In genomic region chr5:73158313-73158712, GRCh38 we compare ENCODE assay signal across 36 cellular contexts. TPM values are rescaled to one million over a fixed set of nuclear protein-coding genes. Genes with fewer than 3 reads are reported as not detected.
A peak's percentile ranks its signal among the peaks of the same experiment; 100 is the strongest.
DNase-seq lines count a peak whose midpoint lies in the region; ATAC-seq and TF ChIP-seq lines count a peak whose summit lies in the region.
"Had no signal": no experiment of that assay in that cellular context is flagged by ENCODE, and none has a peak within 500 bp of the region (broad histone marks: within the 10 kb centered on the region; RNA-seq: fewer than 3 reads in every experiment).

No MANE protein-coding gene starts in this region.

- ATAC-seq in natural killer cell treated with Interleukin-12 subunit alpha and Interleukin-12 subunit beta and Interleukin-15 and Interleukin-18, amount 100 ng/mL, for 72 hours, result no peak
- ATAC-seq: activated naive CD8-positive, alpha-beta T cell treated with anti-CD3 and anti-CD28 coated beads, Interleukin-2, amount 50 U/mL, for 24 hours; GM12878; stimulated activated naive CD8-positive, alpha-beta T cell treated with anti-CD3 and anti-CD28 coated beads, Interleukin-15, Interleukin-2, amounts not matched to agents 100 U/mL and 50 U/mL, for 24 hours had no signal

- H3K9me3 Mint-ChIP-seq in natural killer cell treated with Interleukin-12 subunit alpha and Interleukin-12 subunit beta and Interleukin-15 and Interleukin-18, amount 100 ng/mL, for 72 hours, result no peaks in the 10 kb centered on the region
- H3K9me3 Mint-ChIP-seq: activated B cell treated with CpG ODN at 0.5 μM for 24 hours; activated naive CD8-positive, alpha-beta T cell treated with anti-CD3 and anti-CD28 coated beads, Interleukin-2, amount 50 U/mL, for 24 hours; CD4-positive, alpha-beta T cell; neural crest cell had no signal

- H3K27ac Mint-ChIP-seq in natural killer cell treated with Interleukin-12 subunit alpha and Interleukin-12 subunit beta and Interleukin-15 and Interleukin-18, amount 100 ng/mL, for 72 hours, result no peak overlapping the region
- H3K27ac Mint-ChIP-seq: activated B cell treated with CpG ODN at 0.5 μM for 24 hours; activated naive CD8-positive, alpha-beta T cell treated with anti-CD3 and anti-CD28 coated beads, Interleukin-2, amount 50 U/mL, for 24 hours; CD4-positive, alpha-beta T cell had no signal

- H3K36me3 Mint-ChIP-seq in natural killer cell treated with Interleukin-12 subunit alpha and Interleukin-12 subunit beta and Interleukin-15 and Interleukin-18, amount 100 ng/mL, for 72 hours, result no peaks in the 10 kb centered on the region

- H3K4me3 Mint-ChIP-seq in natural killer cell treated with Interleukin-12 subunit alpha and Interleukin-12 subunit beta and Interleukin-15 and Interleukin-18, amount 100 ng/mL, for 72 hours, result no peak overlapping the region
- H3K4me3 Mint-ChIP-seq: activated B cell treated with CpG ODN at 0.5 μM for 24 hours; activated naive CD8-positive, alpha-beta T cell treated with anti-CD3 and anti-CD28 coated beads, Interleukin-2, amount 50 U/mL, for 24 hours; CD4-positive, alpha-beta T cell; neural crest cell had no signal

- TF ChIP-seq CTCF in BE2C (IDR thresholded peaks at IDR 0.05; ENCODE audit: low read depth, low read length) (no peak), epithelial cell of esophagus (IDR thresholded peaks at IDR 0.05; ENCODE audit: insufficient read depth, low read depth, low read length, missing control alignments) (no peak)

- peaks cover 7% of the 10 kb centered on the region for H3K27me3 ChIP-seq in BE2C
- H3K27me3 ChIP-seq: ovary had no signal

- no peaks in the 10 kb centered on the region for H3K36me3 ChIP-seq in BE2C
- H3K36me3 ChIP-seq: ovary had no signal

- peaks cover 7% of the 10 kb centered on the region; the same call in 1 of the 2 replicates for H3K4me1 ChIP-seq in BE2C

- peaks cover 31 to 42% of the 10 kb centered on the region in 2 donors for H3K27me3 Mint-ChIP-seq in natural killer cell treated with Interleukin-12 subunit alpha and Interleukin-12 subunit beta and Interleukin-15 and Interleukin-18, amount 100 ng/mL, for 72 hours

- H3K4me3 ChIP-seq in BE2C (ENCODE audit: low read depth, low read length), result no peak overlapping the region
- H3K4me3 ChIP-seq in epithelial cell of esophagus (ENCODE audit: low read length), result no peak overlapping the region
- H3K4me3 ChIP-seq: GM12878, ovary, smooth muscle cell had no signal

- DNase-seq in BE2C, result peak; percentile 34
- peak; percentile 31 to 61 for DNase-seq in NCI-H187 (lab: John Stamatoyannopoulos, UW)
- DNase-seq in epithelial cell of esophagus (ENCODE audit: low read depth), result peak; percentile 56
- peak; percentile 93 for DNase-seq in left kidney (ENCODE audit: low read depth, low spot score)
- DNase-seq in natural killer cell treated with Interleukin-12 subunit alpha and Interleukin-12 subunit beta and Interleukin-15 and Interleukin-18, amount 100 ng/mL, for 72 hours (ENCODE audit: low spot score), result no peak
- no peak for DNase-seq in DMS 273 (lab: John Stamatoyannopoulos, UW; ENCODE audit: unreplicated experiment)
- DNase-seq in HT-29 (ENCODE audit: low spot score), result no peak
- DNase-seq: activated B cell treated with CpG ODN at 0.5 μM for 24 hours; activated CD4-positive, alpha-beta T cell treated with anti-CD3 and anti-CD28 coated beads, Interleukin-2, amount 50 U/mL, for 48 hours; activated naive CD4-positive, alpha-beta T cell; activated naive CD8-positive, alpha-beta T cell treated with anti-CD3 and anti-CD28 coated beads, Interleukin-2, amount 50 U/mL, for 24 hours; AML-193; CD4-positive, alpha-beta T cell; central memory CD4-positive, alpha-beta T cell; cortex of kidney; DMS 273 treated with DMSO at 0.1 percent for 48 hours; effector memory CD4-positive, alpha-beta T cell; erythroblast; head of caudate nucleus; NCI-H1092 treated with DMSO at 0.1 percent for 48 hours; NCI-H1930; NCI-H226; ovary; PC-3; retina; stimulated activated naive CD8-positive, alpha-beta T cell treated with anti-CD3 and anti-CD28 coated beads, Interleukin-15, Interleukin-2, amounts not matched to agents 100 U/mL and 50 U/mL, for 24 hours; T-helper 1 cell had no signal

- no peaks in the 10 kb centered on the region for H3K9me3 ChIP-seq in BE2C
- H3K9me3 ChIP-seq: ovary had no signal

- peaks cover 20 to 21% of the 10 kb centered on the region in 2 donors for H3K4me1 Mint-ChIP-seq in natural killer cell treated with Interleukin-12 subunit alpha and Interleukin-12 subunit beta and Interleukin-15 and Interleukin-18, amount 100 ng/mL, for 72 hours (ENCODE audit: low read depth in 2 of 2)
- H3K4me1 Mint-ChIP-seq: neural crest cell had no signal

RNA-seq across cellular contexts. Expression of gene TMEM174, which starts 14.7 kb away (rescaled TPM):
- not detected for polyA plus RNA-seq in BE2C (2012; ENCODE audit: insufficient read depth, insufficient read length, low read depth)
- not detected for total RNA-seq in natural killer cell treated with Interleukin-12 subunit alpha and Interleukin-12 subunit beta and Interleukin-15 and Interleukin-18, amount 100 ng/mL, for 72 hours
- total RNA-seq in HT-29 (2014; rRNA removed; shearing (Covaris generic)), result not detected in 2 replicates
- total RNA-seq: A673; activated B cell treated with CpG ODN at 0.5 μM for 24 hours; CD4-positive, alpha-beta T cell; fibroblast of villous mesenchyme; GM12878; H4; lung microvascular endothelial cell; neural crest cell; ovary; PC-3; smooth muscle cell; temporal lobe; urinary bladder had no signal
- polyA plus RNA-seq: GM12878, ovary, smooth muscle cell, urinary bladder had no signal

RNA-seq across cellular contexts. Expression of gene TMEM171, which starts 37.9 kb away (rescaled TPM):
- polyA plus RNA-seq in BE2C (2012; ENCODE audit: insufficient read depth, insufficient read length, low read depth), result not detected
- 1 to 10 TPM in 1 of 2 donors, under 1 TPM in 1; 0.62 to 1.4 TPM for total RNA-seq in natural killer cell treated with Interleukin-12 subunit alpha and Interleukin-12 subunit beta and Interleukin-15 and Interleukin-18, amount 100 ng/mL, for 72 hours
- not detected in 2 replicates for total RNA-seq in HT-29 (2014; rRNA removed; shearing (Covaris generic))
- total RNA-seq: activated B cell treated with CpG ODN at 0.5 μM for 24 hours; CD4-positive, alpha-beta T cell; GM12878; neural crest cell; ovary; smooth muscle cell; urinary bladder had no signal
- polyA plus RNA-seq: GM12878 had no signal

Comparison
In these comparisons a context has a peak if more than half of its experiments do, and no peak if none do; other contexts are left out.
1. DNase-seq: peak in BE2C (single experiment), NCI-H187 (2 of 2), epithelial cell of esophagus (single experiment) and left kidney (single experiment); none in natural killer cell treated with Interleukin-12 subunit alpha and Interleukin-12 subunit beta and Interleukin-15 and Interleukin-18, amount 100 ng/mL, for 72 hours (single experiment), DMS 273 (single experiment) and HT-29 (single experiment).